8 cellular contexts compared by ENCODE assay signal in genomic region chr17:36600477-36600876, GRCh38. TPM values are rescaled to one million over a fixed set of nuclear protein-coding genes. Genes with fewer than 3 reads are reported as not detected.
DNase-seq lines count a peak whose midpoint lies in the region; ATAC-seq and TF ChIP-seq lines count a peak whose summit lies in the region.

No MANE protein-coding gene starts in this region.

- no peaks in the 10 kb centered on the region for H3K9me3 ChIP-seq in CD8-positive, alpha-beta memory T cell (ENCODE audit: low read length)
- no peaks in the 10 kb centered on the region for H3K9me3 ChIP-seq in OCI-LY3 (ENCODE audit: insufficient read depth, low read length)
- no peaks in the 10 kb centered on the region for H3K9me3 ChIP-seq in duodenal mucosa (ENCODE audit: control insufficient read depth in 1 of 2, low read length in 2 of 2)
- H3K9me3 ChIP-seq in neutrophil, result no peaks in the 10 kb centered on the region
- no peaks in the 10 kb centered on the region for H3K9me3 ChIP-seq in mucosa of descending colon

- 0 out of 2 replicates have a peak overlapping the region, but pooled peaks have one; percentile 85 for H2AFZ ChIP-seq in OCI-LY3 (ENCODE audit: low read depth, low read length)

- peaks cover 0 to 2% of the 10 kb centered on the region in 2 donors for H3K27me3 Mint-ChIP-seq in CD8-positive, alpha-beta memory T cell

- TF ChIP-seq CTCF in OCI-LY3 (IDR thresholded peaks at IDR 0.05; ENCODE audit: low read depth, low read length), result no peak
- TF ChIP-seq CTCF in neutrophil (IDR thresholded peaks at IDR 0.05), result no peak
- TF ChIP-seq CTCF in mucosa of descending colon (IDR thresholded peaks at IDR 0.05), result no peak

- H4K20me1 ChIP-seq in OCI-LY3 (ENCODE audit: insufficient read depth, low read length), result 0 out of 2 replicates have a peak, but pooled peaks cover under 1% of the 10 kb centered on the region

- peak overlapping the region; percentile 97 for H3K4me3 ChIP-seq in CD8-positive, alpha-beta memory T cell (ENCODE audit: low read length)
- H3K4me3 ChIP-seq in OCI-LY3 (ENCODE audit: low read length), result peak overlapping the region; percentile 94
- H3K4me3 ChIP-seq in duodenal mucosa (ENCODE audit: low read depth in 1 of 2, low read length in 2 of 2), result peak overlapping the region; percentile 90 to 97
- H3K4me3 ChIP-seq in neutrophil (ENCODE audit: low read depth in 1 of 2, low read length in 1 of 2), result peak overlapping the region; percentile 80 to 91
- H3K4me3 ChIP-seq in mucosa of descending colon, result no peak overlapping the region

- no peaks in the 10 kb centered on the region for H3K27me3 ChIP-seq in CD8-positive, alpha-beta memory T cell (ENCODE audit: insufficient read depth, low read length, poor library complexity, severe bottlenecking)
- no peaks in the 10 kb centered on the region for H3K27me3 ChIP-seq in OCI-LY3 (ENCODE audit: low read depth, low read length)
- H3K27me3 ChIP-seq in duodenal mucosa (ENCODE audit: control insufficient read depth in 1 of 2, insufficient read depth in 2 of 2, low read length in 2 of 2), result no peaks in the 10 kb centered on the region
- no peaks in the 10 kb centered on the region for H3K27me3 ChIP-seq in neutrophil

- H3K79me2 ChIP-seq in OCI-LY3 (ENCODE audit: low read length), result peaks cover 41% of the 10 kb centered on the region

- peaks cover 25% of the 10 kb centered on the region for H3K4me1 ChIP-seq in CD8-positive, alpha-beta memory T cell (ENCODE audit: insufficient read depth, low read length)
- H3K4me1 ChIP-seq in OCI-LY3 (ENCODE audit: low read length) (peaks cover 7% of the 10 kb centered on the region), duodenal mucosa (ENCODE audit: control insufficient read depth in 1 of 2, insufficient read depth in 2 of 2, low read length in 2 of 2) (peaks cover 52 to 59% of the 10 kb centered on the region in 2 donors), neutrophil (ENCODE audit: control insufficient read depth in 1 of 2, insufficient read depth in 1 of 2, low read depth in 1 of 2, low read length in 1 of 2) (peaks cover 35% of the 10 kb centered on the region in 2 experiments), mucosa of descending colon (ENCODE audit: low read depth) (peaks cover 47% of the 10 kb centered on the region)

- ATAC-seq in GM19463 (IDR thresholded peaks at IDR 0.05; ENCODE audit: unreplicated experiment) (no peak), mucosa of descending colon (no peak)

- H3K9me3 Mint-ChIP-seq in CD8-positive, alpha-beta memory T cell, result no peaks in the 10 kb centered on the region

- peak overlapping the region in 7 of 8 donors; percentile 80 to 95 (median 92) for H3K27ac Mint-ChIP-seq in CD8-positive, alpha-beta memory T cell

- CTCF ChIA-PET in CD8-positive, alpha-beta memory T cell (lab: Charles Lee), result interaction anchor here (1.2 to 3.9 kb wide), 4 partner anchors 7 to 447 kb away, joined by 3 to 24 read pairs (median 13); no protein-coding TSS in a partner anchor

- H3K9ac ChIP-seq in OCI-LY3 (ENCODE audit: low read length), result peak overlapping the region; percentile 84
- peak overlapping the region; percentile 74 to 92 for H3K9ac ChIP-seq in duodenal mucosa (ENCODE audit: low read depth in 1 of 2, low read length in 2 of 2)

- no peaks in the 10 kb centered on the region for H3K36me3 ChIP-seq in CD8-positive, alpha-beta memory T cell (ENCODE audit: insufficient read depth, low read length)
- H3K36me3 ChIP-seq in OCI-LY3 (replicated peaks; ENCODE audit: low read depth, low read length), result peaks cover 5% of the 10 kb centered on the region
- peaks cover 14 to 28% of the 10 kb centered on the region in 2 donors for H3K36me3 ChIP-seq in duodenal mucosa (ENCODE audit: control insufficient read depth in 1 of 2, insufficient read depth in 2 of 2, low read length in 2 of 2)
- no peaks in the 10 kb centered on the region for H3K36me3 ChIP-seq in neutrophil
- H3K36me3 ChIP-seq in mucosa of descending colon (ENCODE audit: low read depth), result no peaks in the 10 kb centered on the region

- intact Hi-C loops in mucosa of descending colon (cut with DNase I, micrococcal nuclease), result no loop called here

- DNase-seq in CD8-positive, alpha-beta memory T cell, result no peak
- DNase-seq in NCI-H2171 treated with DMSO at 0.1 percent for 48 hours (lab: John Stamatoyannopoulos, UW), result no peak
- DNase-seq in NCI-H82 treated with DMSO at 0.1 percent for 48 hours (lab: John Stamatoyannopoulos, UW; ENCODE audit: unreplicated experiment), result no peak
- no peak for DNase-seq in mucosa of descending colon

- H3K36me3 Mint-ChIP-seq in CD8-positive, alpha-beta memory T cell, result peaks cover 0 to 8% (median 2%) of the 10 kb centered on the region in 3 donors

- peak overlapping the region; percentile 95 for H3K4me2 ChIP-seq in OCI-LY3 (ENCODE audit: low read length)

- POLR2A ChIA-PET in CD8-positive, alpha-beta memory T cell (lab: Charles Lee), result interaction anchor here (1.9 kb wide), 1 partner anchor 114 kb away, joined by 5 read pairs; the partner anchor contains the start of gene ZNHIT3

- H3K4me3 Mint-ChIP-seq in CD8-positive, alpha-beta memory T cell, result peak overlapping the region; percentile 88 to 94 (median 92)

- peaks cover 29 to 41% (median 37%) of the 10 kb centered on the region in 3 donors for H3K4me1 Mint-ChIP-seq in CD8-positive, alpha-beta memory T cell

- peak overlapping the region; percentile 76 for H3K27ac ChIP-seq in CD8-positive, alpha-beta memory T cell (ENCODE audit: low read depth, low read length)
- H3K27ac ChIP-seq in OCI-LY3 (ENCODE audit: low read length), result no peak overlapping the region; the same call in 1 of the 2 replicates
- H3K27ac ChIP-seq in duodenal mucosa (ENCODE audit: low read depth, low read length), result no peak overlapping the region
- peak overlapping the region; percentile 55 for H3K27ac ChIP-seq in neutrophil

RNA-seq across cellular contexts. Expression of gene MRM1, which starts 0.9 kb away (rescaled TPM):
- 10 to 100 TPM; 24.7 to 24.9 TPM for total RNA-seq in CD8-positive, alpha-beta memory T cell
- polyA plus RNA-seq in CD8-positive, alpha-beta memory T cell, result 5.3 TPM
- total RNA-seq in mucosa of descending colon, result 10 to 100 TPM in 1 of 3 donors, 1 to 10 TPM in 2; 8.2 to 12.8 (median 8.3) TPM

RNA-seq across cellular contexts. Expression of gene DHRS11, which starts 8.8 kb away (rescaled TPM):
- total RNA-seq in CD8-positive, alpha-beta memory T cell, result 10 to 100 TPM; 11.1 to 13.0 TPM
- 4.3 TPM for polyA plus RNA-seq in CD8-positive, alpha-beta memory T cell
- 100 to 1,000 TPM; 146 to 295 (median 162) TPM for total RNA-seq in mucosa of descending colon

RNA-seq across cellular contexts. Expression of gene GGNBP2, which starts 55.8 kb away (rescaled TPM):
- 10 to 100 TPM; 65.1 to 67.0 TPM for total RNA-seq in CD8-positive, alpha-beta memory T cell
- polyA plus RNA-seq in CD8-positive, alpha-beta memory T cell, result 63.3 TPM
- 10 to 100 TPM; 80.4 to 93.4 (median 90.7) TPM for total RNA-seq in mucosa of descending colon

Comparison
In these comparisons a context has a peak if more than half of its experiments do, and no peak if none do; other contexts are left out.
1. H3K27ac ChIP-seq: peak in CD8-positive, alpha-beta memory T cell (single experiment) and neutrophil (single experiment); none in OCI-LY3 (single experiment) and duodenal mucosa (single experiment).
2. RNA of gene DHRS11, which starts 8.8 kb away (total RNA-seq): 146 to 295 TPM in mucosa of descending colon; 11.1 to 13.0 TPM in CD8-positive, alpha-beta memory T cell; every median in the first group is over 10 times any median in the second.